In the genomic region with DNA sequence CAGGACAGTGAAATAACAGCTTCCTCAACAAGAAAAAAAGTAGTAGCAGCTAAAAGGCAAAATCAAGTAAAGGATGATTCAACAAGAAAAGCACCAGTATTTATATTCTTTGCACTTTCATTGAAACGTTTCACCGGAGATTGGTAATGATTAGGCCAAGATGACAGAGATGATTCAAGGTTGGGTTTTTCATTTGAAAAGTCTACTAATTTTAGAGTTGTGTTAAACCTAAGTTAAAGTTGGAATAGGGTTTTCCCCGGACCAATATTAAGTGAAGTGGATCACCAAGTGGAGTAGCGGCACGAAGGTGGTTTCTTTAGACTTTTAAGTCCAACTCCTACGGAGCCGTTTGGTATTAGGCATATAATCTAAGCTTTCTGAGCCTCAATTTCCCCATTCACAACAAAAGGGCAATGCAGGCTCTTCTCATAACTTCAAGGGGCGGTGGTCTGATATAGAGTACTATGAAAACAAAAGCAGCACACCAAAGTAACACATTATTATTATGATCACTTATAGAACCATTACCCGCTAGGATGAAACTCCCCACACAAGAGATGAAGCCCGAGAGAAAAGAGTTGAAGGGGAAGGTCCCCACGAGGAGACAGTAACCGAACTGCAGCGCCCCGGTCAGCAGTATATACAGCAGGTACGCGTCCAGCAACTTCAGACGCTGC, we compare ENCODE assay signal across 8 cellular contexts. TPM values are rescaled to one million over a fixed set of nuclear protein-coding genes. Genes with fewer than 3 reads are reported as not detected.
DNase-seq lines count a peak whose midpoint lies in the region; ATAC-seq and TF ChIP-seq lines count a peak whose summit lies in the region.

No MANE protein-coding gene starts in this region.

- H3K36me3 Mint-ChIP-seq in activated T-cell treated with anti-CD3 and anti-CD28 coated beads, Interleukin-2, amount 50 U/mL, for 24 hours (ENCODE audit: low read depth) = peaks cover 54% of the 10 kb centered on the region
- peaks cover 14% of the 10 kb centered on the region for H3K36me3 Mint-ChIP-seq in activated naive CD8-positive, alpha-beta T cell treated with anti-CD3 and anti-CD28 coated beads, Interleukin-2, amount 10 ng/mL, durations not matched to agents 7 days and 5 days

- no peak for ATAC-seq in activated naive CD8-positive, alpha-beta T cell treated with anti-CD3 and anti-CD28 coated beads, Interleukin-2, amount 10 ng/mL, durations not matched to agents 7 days and 5 days (ENCODE audit: low read depth)
- ATAC-seq in HG03520 (IDR thresholded peaks at IDR 0.05; ENCODE audit: unreplicated experiment) = no peak

- H3K4me3 ChIP-seq in liver (ENCODE audit: low read depth in 1 of 3, low read length in 3 of 3) = peak overlapping the region; percentile 90 to 100 (median 92)
- peak overlapping the region; percentile 70 to 85 (median 78) for H3K4me3 ChIP-seq in transverse colon

- TF ChIP-seq RAD21 in liver (IDR thresholded peaks at IDR 0.05) = no peak

- H3K4me3 Mint-ChIP-seq in activated T-cell treated with anti-CD3 and anti-CD28 coated beads, Interleukin-2, amount 50 U/mL, for 24 hours = peak overlapping the region; percentile 99
- peak overlapping the region; percentile 90 for H3K4me3 Mint-ChIP-seq in activated naive CD8-positive, alpha-beta T cell treated with anti-CD3 and anti-CD28 coated beads, Interleukin-2, amount 10 ng/mL, durations not matched to agents 7 days and 5 days

- TF ChIP-seq POLR2A in transverse colon (IDR thresholded peaks at IDR 0.05) = no peak

- H3K9me3 ChIP-seq in liver (ENCODE audit: control insufficient read depth in 4 of 4, low read length in 3 of 4) = no peaks in the 10 kb centered on the region
- no peaks in the 10 kb centered on the region for H3K9me3 ChIP-seq in transverse colon

- peaks cover 73% of the 10 kb centered on the region for H3K4me1 Mint-ChIP-seq in activated T-cell treated with anti-CD3 and anti-CD28 coated beads, Interleukin-2, amount 50 U/mL, for 24 hours (ENCODE audit: low read depth)
- H3K4me1 Mint-ChIP-seq in activated naive CD8-positive, alpha-beta T cell treated with anti-CD3 and anti-CD28 coated beads, Interleukin-2, amount 10 ng/mL, durations not matched to agents 7 days and 5 days = peaks cover 48% of the 10 kb centered on the region

- POLR2A ChIA-PET in activated naive CD8-positive, alpha-beta T cell treated with anti-CD3 and anti-CD28 coated beads, Interleukin-2, amount 10 ng/mL, durations not matched to agents 7 days and 5 days (lab: Charles Lee) = interaction anchor here (0.7 to 4.0 kb wide), 30 partner anchors 9 to 1077 kb away, joined by 3 to 83 read pairs (median 4); a partner anchor contains a TSS

- H3K27ac Mint-ChIP-seq in activated T-cell treated with anti-CD3 and anti-CD28 coated beads, Interleukin-2, amount 50 U/mL, for 24 hours = peak overlapping the region; percentile 100
- peak overlapping the region; percentile 100 for H3K27ac Mint-ChIP-seq in activated naive CD8-positive, alpha-beta T cell treated with anti-CD3 and anti-CD28 coated beads, Interleukin-2, amount 10 ng/mL, durations not matched to agents 7 days and 5 days

- H3K27ac ChIP-seq in liver (ENCODE audit: low read depth in 1 of 2, low read length in 2 of 2) = peak overlapping the region; percentile 85 to 87
- peak overlapping the region; percentile 90 to 98 (median 92) for H3K27ac ChIP-seq in transverse colon

- 1% methylated on average over 17 of the region's 17 CpGs for WGBS in liver
- WGBS in transverse colon (ENCODE audit: low coverage in 1 of 2), 2 donors = 2 to 8% methylated on average over 9 to 17 of the region's 17 CpGs

- no peaks in the 10 kb centered on the region for H3K27me3 Mint-ChIP-seq in activated T-cell treated with anti-CD3 and anti-CD28 coated beads, Interleukin-2, amount 50 U/mL, for 24 hours
- no peaks in the 10 kb centered on the region for H3K27me3 Mint-ChIP-seq in activated naive CD8-positive, alpha-beta T cell treated with anti-CD3 and anti-CD28 coated beads, Interleukin-2, amount 10 ng/mL, durations not matched to agents 7 days and 5 days

- H3K9me3 Mint-ChIP-seq in activated T-cell treated with anti-CD3 and anti-CD28 coated beads, Interleukin-2, amount 50 U/mL, for 24 hours = no peaks in the 10 kb centered on the region
- no peaks in the 10 kb centered on the region for H3K9me3 Mint-ChIP-seq in activated naive CD8-positive, alpha-beta T cell treated with anti-CD3 and anti-CD28 coated beads, Interleukin-2, amount 10 ng/mL, durations not matched to agents 7 days and 5 days

- no peak for TF ChIP-seq CTCF in liver (IDR thresholded peaks at IDR 0.05; ENCODE audit: low read depth, low read length, missing input control)
- TF ChIP-seq CTCF in transverse colon (IDR thresholded peaks at IDR 0.05) = peak in 1 of 5 experiments; percentile 7

- TF ChIP-seq EP300 in transverse colon (IDR thresholded peaks at IDR 0.05; ENCODE audit: low read depth) = no peak

- H3K27me3 ChIP-seq in liver (ENCODE audit: control insufficient read depth in 4 of 4, insufficient read depth in 4 of 4, low read length in 3 of 4) (no peaks in the 10 kb centered on the region), transverse colon (no peaks in the 10 kb centered on the region)

- in situ Hi-C loops in transverse colon (cut with MboI; ENCODE audit: low pct_ligation_motif_present in 1 of 4, low pct_unique_long_range_greater_than_20kb in 1 of 4, low sequenced_read_pairs in 3 of 4) = loop anchor here in 1 of 4 donors (25.0 kb wide), 1 partner anchor 249 kb away; a partner anchor contains a TSS

- DNase-seq in activated T-cell treated with anti-CD3 and anti-CD28 coated beads, Interleukin-2, amount 50 U/mL, for 24 hours = no peak
- DNase-seq in activated T-cell treated with anti-CD3 and anti-CD28 coated beads for 4 hours (no peak), transverse colon (no peak), DMS53 (lab: John Stamatoyannopoulos, UW) (no peak), NCI-H2227 (lab: John Stamatoyannopoulos, UW; ENCODE audit: unreplicated experiment) (no peak)
- no peak for DNase-seq in activated naive CD8-positive, alpha-beta T cell treated with anti-CD3 and anti-CD28 coated beads, Interleukin-2, amount 10 ng/mL, durations not matched to agents 7 days and 5 days

- H3K9ac ChIP-seq in liver (ENCODE audit: low read depth in 1 of 2, low read length in 2 of 2) = peak overlapping the region; percentile 88 to 93

- H3K36me3 ChIP-seq in liver (ENCODE audit: control insufficient read depth in 4 of 4, insufficient read depth in 3 of 4, low read depth in 1 of 4, low read length in 3 of 4) (peaks cover 0 to under 1% (median 0%) of the 10 kb centered on the region in 4 donors), transverse colon (no peaks in the 10 kb centered on the region)

- intact Hi-C loops in transverse colon (cut with DNase I; ENCODE audit: low total_unique reads) = no loop called here

- H3K4me1 ChIP-seq in liver (ENCODE audit: control insufficient read depth in 4 of 4, insufficient read depth in 4 of 4, low read length in 3 of 4) (peaks cover 10 to 27% (median 21%) of the 10 kb centered on the region in 4 donors), transverse colon (peaks cover 19 to 62% (median 35%) of the 10 kb centered on the region in 4 donors)

TF ChIP-seq in liver, 16 proteins besides CTCF, POLR2A, EP300 and RAD21 (continues in another document):
- TF ChIP-seq, protein P1, sequence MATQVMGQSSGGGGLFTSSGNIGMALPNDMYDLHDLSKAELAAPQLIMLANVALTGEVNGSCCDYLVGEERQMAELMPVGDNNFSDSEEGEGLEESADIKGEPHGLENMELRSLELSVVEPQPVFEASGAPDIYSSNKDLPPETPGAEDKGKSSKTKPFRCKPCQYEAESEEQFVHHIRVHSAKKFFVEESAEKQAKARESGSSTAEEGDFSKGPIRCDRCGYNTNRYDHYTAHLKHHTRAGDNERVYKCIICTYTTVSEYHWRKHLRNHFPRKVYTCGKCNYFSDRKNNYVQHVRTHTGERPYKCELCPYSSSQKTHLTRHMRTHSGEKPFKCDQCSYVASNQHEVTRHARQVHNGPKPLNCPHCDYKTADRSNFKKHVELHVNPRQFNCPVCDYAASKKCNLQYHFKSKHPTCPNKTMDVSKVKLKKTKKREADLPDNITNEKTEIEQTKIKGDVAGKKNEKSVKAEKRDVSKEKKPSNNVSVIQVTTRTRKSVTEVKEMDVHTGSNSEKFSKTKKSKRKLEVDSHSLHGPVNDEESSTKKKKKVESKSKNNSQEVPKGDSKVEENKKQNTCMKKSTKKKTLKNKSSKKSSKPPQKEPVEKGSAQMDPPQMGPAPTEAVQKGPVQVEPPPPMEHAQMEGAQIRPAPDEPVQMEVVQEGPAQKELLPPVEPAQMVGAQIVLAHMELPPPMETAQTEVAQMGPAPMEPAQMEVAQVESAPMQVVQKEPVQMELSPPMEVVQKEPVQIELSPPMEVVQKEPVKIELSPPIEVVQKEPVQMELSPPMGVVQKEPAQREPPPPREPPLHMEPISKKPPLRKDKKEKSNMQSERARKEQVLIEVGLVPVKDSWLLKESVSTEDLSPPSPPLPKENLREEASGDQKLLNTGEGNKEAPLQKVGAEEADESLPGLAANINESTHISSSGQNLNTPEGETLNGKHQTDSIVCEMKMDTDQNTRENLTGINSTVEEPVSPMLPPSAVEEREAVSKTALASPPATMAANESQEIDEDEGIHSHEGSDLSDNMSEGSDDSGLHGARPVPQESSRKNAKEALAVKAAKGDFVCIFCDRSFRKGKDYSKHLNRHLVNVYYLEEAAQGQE (IDR thresholded peaks at IDR 0.05) = no peak
- no peak for TF ChIP-seq JUND (IDR thresholded peaks at IDR 0.05)
- TF ChIP-seq RXRA (IDR thresholded peaks at IDR 0.05) = no peak
- no peak for TF ChIP-seq GABPA (IDR thresholded peaks at IDR 0.05 in 1 of 2, conservative IDR thresholded peaks at IDR 0.05 in 1 of 2)
- TF ChIP-seq SP1 (IDR thresholded peaks at IDR 0.05) = no peak
- no peak for TF ChIP-seq HNF4G (IDR thresholded peaks at IDR 0.05)
- TF ChIP-seq HNF4A (conservative IDR thresholded peaks at IDR 0.05) = no peak

RNA-seq across cellular contexts. Expression of a gene that starts 0.5 kb away (rescaled TPM):
- 100 to 1,000 TPM; 124 to 148 TPM for total RNA-seq in activated naive CD8-positive, alpha-beta T cell treated with anti-CD3 and anti-CD28 coated beads, Interleukin-2, amount 10 ng/mL, durations not matched to agents 7 days and 5 days
- total RNA-seq in liver (100 to 1,000 TPM; 142 to 187 TPM), transverse colon (100 to 1,000 TPM in 3 of 4 donors, 10 to 100 TPM in 1; 31.4 to 154 (median 141) TPM)
- 100 to 1,000 TPM; 223 to 254 TPM for polyA plus RNA-seq in liver

RNA-seq across cellular contexts. Expression of a gene that starts 9.5 kb away (rescaled TPM):
- total RNA-seq in activated naive CD8-positive, alpha-beta T cell treated with anti-CD3 and anti-CD28 coated beads, Interleukin-2, amount 10 ng/mL, durations not matched to agents 7 days and 5 days = 10 to 100 TPM; 13.0 to 17.9 TPM
- 10 to 100 TPM in 1 of 2 donors, 1 to 10 TPM in 1; 9.9 to 12.3 TPM for total RNA-seq in liver
- polyA plus RNA-seq in liver = 10 to 100 TPM in 1 of 2 donors, 1 to 10 TPM in 1; 9.0 to 32.9 TPM
- total RNA-seq in transverse colon = 10 to 100 TPM; 17.5 to 41.1 (median 23.1) TPM

RNA-seq across cellular contexts. Expression of a gene that starts 55.6 kb away (rescaled TPM):
- not detected for total RNA-seq in activated naive CD8-positive, alpha-beta T cell treated with anti-CD3 and anti-CD28 coated beads, Interleukin-2, amount 10 ng/mL, durations not matched to agents 7 days and 5 days
- not detected for total RNA-seq in liver
- not detected for polyA plus RNA-seq in liver
- total RNA-seq in transverse colon = not detected
